ENCODE assay signal across 1 cellular context in genomic region chr19:48239582-48240141, GRCh38.
TF ChIP-seq lines count a peak whose summit lies in the region.

No MANE protein-coding gene starts in this region.

TF ChIP-seq in SK-N-SH treated with all-trans-retinoic acid at 6 μM for 48 hours, 23 proteins besides CTCF, POLR2A, EP300 and RAD21 (continued from another document):
- TF ChIP-seq POU6F1 (CRISPR knock-in tag; IDR thresholded peaks at IDR 0.05; ENCODE audit: borderline replicate concordance, low read depth) = no peak
- TF ChIP-seq ISL1 (CRISPR knock-in tag; IDR thresholded peaks at IDR 0.05) = no peak
TF ChIP-seq in SK-N-SH treated with all-trans-retinoic acid at 6 μM for 48 hours: peak in this region for 0.
